Comparison of ENCODE assay signal across 8 cellular contexts in genomic region chr4:102343964-102344519, GRCh38. TPM values are rescaled to one million over a fixed set of nuclear protein-coding genes. Genes with fewer than 3 reads are reported as not detected.
DNase-seq lines count a peak whose midpoint lies in the region; ATAC-seq and TF ChIP-seq lines count a peak whose summit lies in the region.

No MANE protein-coding gene starts in this region.

- intact Hi-C loops in Right ventricle myocardium inferior (cut with DNase I): no loop called here
- intact Hi-C loops in mucosa of descending colon (cut with DNase I, micrococcal nuclease): no loop called here
- intact Hi-C loops in thyroid gland (cut with DNase I): loop anchor here (10.0 kb wide), 1 partner anchor 81 kb away; no protein-coding TSS in a partner anchor

- H3K9me3 ChIP-seq in cardiac muscle cell (ENCODE audit: low read depth): no peaks in the 10 kb centered on the region
- H3K9me3 ChIP-seq in mucosa of descending colon: no peaks in the 10 kb centered on the region
- no peaks in the 10 kb centered on the region for H3K9me3 ChIP-seq in thyroid gland

- H3K36me3 ChIP-seq in cardiac muscle cell (no peaks in the 10 kb centered on the region), mucosa of descending colon (ENCODE audit: low read depth) (no peaks in the 10 kb centered on the region), thyroid gland (no peaks in the 10 kb centered on the region)

- 10 to 18% methylated on average over 16 to 21 of the region's 21 CpGs for WGBS in thyroid gland, 2 donors

- H3K4me3 ChIP-seq in cardiac muscle cell (peak overlapping the region; percentile 47), mucosa of descending colon (peak overlapping the region; percentile 54), thyroid gland (replicated peaks in 1 of 3) (peak overlapping the region; percentile 55 to 63 (median 63))

- no peak for TF ChIP-seq CTCF in cardiac muscle cell (IDR thresholded peaks at IDR 0.05; ENCODE audit: low read depth, low read length)
- no peak for TF ChIP-seq CTCF in mucosa of descending colon (IDR thresholded peaks at IDR 0.05)
- TF ChIP-seq CTCF in thyroid gland (IDR thresholded peaks at IDR 0.05): no peak

- no peak for ATAC-seq in Right ventricle myocardium inferior
- ATAC-seq in HG03108 (IDR thresholded peaks at IDR 0.05; ENCODE audit: unreplicated experiment): peak; percentile 26
- peak; percentile 58 for ATAC-seq in mucosa of descending colon

- H3K4me1 ChIP-seq in cardiac muscle cell (ENCODE audit: low read depth) (peaks cover 18% of the 10 kb centered on the region), mucosa of descending colon (ENCODE audit: low read depth) (peaks cover 14% of the 10 kb centered on the region), thyroid gland (peaks cover 9 to 10% of the 10 kb centered on the region in 2 donors)

- no peak for TF ChIP-seq POLR2A in thyroid gland (IDR thresholded peaks at IDR 0.05)

- no peaks in the 10 kb centered on the region for H3K27me3 ChIP-seq in cardiac muscle cell
- no peaks in the 10 kb centered on the region for H3K27me3 ChIP-seq in thyroid gland

- DNase-seq in cardiac muscle cell (ENCODE audit: low read depth in 1 of 2, low spot score in 1 of 2): peak in 1 of 2 donors; percentile 4
- DNase-seq in Right ventricle myocardium inferior (ENCODE audit: missing footprints): no peak
- DNase-seq in RKO (ENCODE audit: low spot score): peak; percentile 79
- DNase-seq in cerebellar cortex (ENCODE audit: low spot score): peak; percentile 70
- DNase-seq in mucosa of descending colon: peak in 1 of 3 donors; percentile 70
- DNase-seq in thyroid gland: peak; percentile 85 to 86
- no peak for DNase-seq in midbrain (lab: John Stamatoyannopoulos, UW)

- H3K27ac ChIP-seq in cardiac muscle cell: peak overlapping the region; percentile 61
- peak overlapping the region; percentile 21 to 86 (median 76) for H3K27ac ChIP-seq in thyroid gland

RNA-seq across cellular contexts. Expression of gene SLC39A8, which starts 1.2 kb away (rescaled TPM):
- 20.4 and 24.5 TPM in 2 replicates for total RNA-seq in cardiac muscle cell
- 18.5 and 22.8 TPM in 2 replicates for polyA plus RNA-seq in cardiac muscle cell
- 3.1 TPM for total RNA-seq in Right ventricle myocardium inferior
- 100 to 1,000 TPM in 1 of 3 donors, 10 to 100 TPM in 2; 35.1 to 121 (median 83.5) TPM for total RNA-seq in mucosa of descending colon
- 10 to 100 TPM; 19.4 to 26.7 (median 23.9) TPM for total RNA-seq in thyroid gland

Comparison
In these comparisons a context has a peak if more than half of its experiments do, and no peak if none do; other contexts are left out.
1. DNase-seq: peak in RKO (single experiment), cerebellar cortex (single experiment) and thyroid gland (2 of 2); none in Right ventricle myocardium inferior (single experiment) and midbrain (single experiment).
2. Peak in every context shown above with its lines, with median percentiles within 50 percentile points of each other: H3K4me3 ChIP-seq.